ENCODE assay signal across 15 cellular contexts in the genomic region with DNA sequence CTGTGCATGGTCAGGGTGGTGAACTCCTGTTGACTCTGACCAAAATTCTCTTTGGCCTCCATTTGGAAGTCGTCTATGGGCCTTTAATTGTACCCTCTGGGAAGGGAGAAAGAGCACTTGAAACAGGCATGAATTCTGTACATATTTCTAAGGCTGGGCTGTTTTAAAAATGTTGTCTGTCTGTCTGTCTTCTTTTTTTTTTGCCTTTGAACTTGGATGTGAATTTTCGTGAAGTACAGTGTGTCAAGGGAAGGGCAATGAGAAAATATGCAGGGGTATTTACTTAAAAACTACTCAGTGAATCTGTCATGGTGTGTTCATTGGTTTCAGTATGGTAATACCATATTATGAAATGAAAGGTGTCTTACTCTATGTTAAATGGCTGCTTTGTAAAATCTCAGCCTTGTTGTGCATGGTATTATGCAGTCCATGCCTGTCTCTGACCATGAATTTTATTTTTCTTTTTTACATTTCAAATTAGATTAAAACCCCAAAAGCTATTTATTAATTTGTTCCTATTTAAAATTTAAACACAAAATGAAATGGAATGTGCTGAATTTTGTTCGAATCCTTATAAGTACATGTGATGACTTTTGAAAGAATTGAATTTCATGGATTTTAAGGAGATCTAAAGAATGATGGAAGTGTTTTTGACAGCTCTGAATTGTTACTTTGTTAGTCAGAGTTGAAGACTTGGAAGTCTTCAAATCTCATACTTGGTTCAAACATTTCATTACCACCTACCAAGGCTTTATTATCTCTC. TPM values are rescaled to one million over a fixed set of nuclear protein-coding genes. Genes with fewer than 3 reads are reported as not detected.
DNase-seq lines count a peak whose midpoint lies in the region; ATAC-seq and TF ChIP-seq lines count a peak whose summit lies in the region.
"Had no signal": no experiment of that assay in that cellular context is flagged by ENCODE, and none has a peak within 500 bp of the region (broad histone marks: within the 10 kb centered on the region; RNA-seq: fewer than 3 reads in every experiment).

No MANE protein-coding gene starts in this region.

- peaks cover 5% of the 10 kb centered on the region for H3K36me3 Mint-ChIP-seq in type B pancreatic cell

- H3K27ac Mint-ChIP-seq in type B pancreatic cell, result peak overlapping the region; percentile 4
- H3K27ac Mint-ChIP-seq: CD4-positive, alpha-beta T cell had no signal

- H3K36me3 ChIP-seq in adipocyte (ENCODE audit: control insufficient read depth, insufficient read depth, low read length, severe bottlenecking) (no peaks in the 10 kb centered on the region), mesodermal cell (ENCODE audit: control insufficient read depth, insufficient read depth, low read length) (no peaks in the 10 kb centered on the region)
- H3K36me3 ChIP-seq: BE2C had no signal

- H3K27ac ChIP-seq in coronary artery (peak overlapping the region; percentile 40 to 82), mesodermal cell (ENCODE audit: low read depth, low read length, severe bottlenecking) (peak overlapping the region; percentile 32)

- H3K9me3 ChIP-seq in adipocyte (ENCODE audit: control insufficient read depth, low read length) (no peaks in the 10 kb centered on the region), mesodermal cell (ENCODE audit: control insufficient read depth, low read length) (no peaks in the 10 kb centered on the region)
- H3K9me3 ChIP-seq: BE2C had no signal

- H3K9me3 Mint-ChIP-seq in type B pancreatic cell, result no peaks in the 10 kb centered on the region
- H3K9me3 Mint-ChIP-seq: CD4-positive, alpha-beta T cell had no signal

- H3K27me3 Mint-ChIP-seq in type B pancreatic cell, result no peaks in the 10 kb centered on the region

- ATAC-seq in GM21786 (IDR thresholded peaks at IDR 0.05; ENCODE audit: unreplicated experiment) (no peak), HG02970 (IDR thresholded peaks at IDR 0.05; ENCODE audit: low FRiP score, unreplicated experiment) (no peak)
- ATAC-seq: HepG2 had no signal

- peak; percentile 54 for DNase-seq in adipocyte (ENCODE audit: low read depth)
- no peak for DNase-seq in coronary artery (ENCODE audit: low spot score)
- no peak for DNase-seq in type B pancreatic cell (ENCODE audit: extremely low spot score, unreplicated experiment)
- no peak for DNase-seq in GF-D8 (lab: John Stamatoyannopoulos, UW)
- DNase-seq: BE2C; CD4-positive, alpha-beta T cell; H7; KG1; NCI-H146; NCI-H2081; NCI-H510A had no signal

- H3K4me1 ChIP-seq in adipocyte (ENCODE audit: control insufficient read depth, insufficient read depth, low read length) (peaks cover 8% of the 10 kb centered on the region), mesodermal cell (ENCODE audit: control insufficient read depth, insufficient read depth, low read length, poor library complexity, severe bottlenecking) (peaks cover 29% of the 10 kb centered on the region)
- H3K4me1 ChIP-seq: BE2C had no signal

- H3K4me3 Mint-ChIP-seq in type B pancreatic cell, result no peak overlapping the region
- H3K4me3 Mint-ChIP-seq: CD4-positive, alpha-beta T cell had no signal

- WGBS in mesodermal cell (ENCODE audit: insufficient coverage in 2 of 2), 2 experiments, result 70% methylated on average over 2 of the region's 3 CpGs; no CpG with 5 or more reads in 1 of the 2 experiments

- peaks cover 23% of the 10 kb centered on the region for H3K4me1 Mint-ChIP-seq in type B pancreatic cell (ENCODE audit: unreplicated experiment)

- no peak overlapping the region for H3K9ac ChIP-seq in adipocyte (ENCODE audit: low read length)

- H3K4me3 ChIP-seq in adipocyte (ENCODE audit: low read length) (no peak overlapping the region), coronary artery (no peak overlapping the region), mesodermal cell (ENCODE audit: extremely low read depth, insufficient read depth, low read length, poor library complexity, severe bottlenecking) (no peak overlapping the region)

- TF ChIP-seq CTCF in coronary artery (IDR thresholded peaks at IDR 0.05), result no peak
- TF ChIP-seq CTCF in type B pancreatic cell (conservative IDR thresholded peaks at IDR 0.05), result no peak

- no peaks in the 10 kb centered on the region for H3K27me3 ChIP-seq in adipocyte (replicated peaks; ENCODE audit: control insufficient read depth, insufficient read depth, low read length)
- H3K27me3 ChIP-seq: BE2C had no signal

RNA-seq across cellular contexts. Expression of a gene that starts 51.1 kb away (rescaled TPM):
- 10.4 TPM for polyA plus RNA-seq in mesodermal cell (2013, experiment 1 of 2)
- polyA plus RNA-seq in mesodermal cell (2013, experiment 2 of 2), result 9.4 TPM
- total RNA-seq in type B pancreatic cell (ENCODE audit: low replicate concordance), result 13.3 and 28.2 TPM in 2 replicates
- total RNA-seq: CD4-positive, alpha-beta T cell; HepG2 had no signal
